ENCODE assay signal across 13 cellular contexts in the genomic region with DNA sequence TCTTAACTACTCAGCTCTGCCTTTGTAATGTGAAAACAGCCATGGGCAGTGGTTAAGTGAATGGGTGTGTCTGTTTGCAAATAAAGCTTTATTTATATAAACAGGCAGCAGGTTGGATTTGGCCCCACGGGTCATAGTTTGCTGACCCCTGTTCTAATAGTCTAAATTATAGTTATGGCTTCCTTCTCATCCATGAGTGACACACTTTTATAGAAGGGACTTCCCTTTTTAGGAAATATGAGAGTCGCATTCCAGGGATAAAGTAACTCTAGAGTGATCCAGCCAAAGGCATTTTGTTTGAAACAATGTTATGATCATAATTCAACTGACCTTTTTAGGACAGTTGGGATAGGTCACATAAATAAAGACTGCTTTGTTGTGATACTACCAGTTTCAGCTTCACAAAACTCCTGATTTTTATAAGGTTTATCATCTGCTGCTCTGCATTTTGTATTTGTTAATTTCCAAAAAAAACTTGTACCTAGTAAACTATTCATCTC.
DNase-seq lines count a peak whose midpoint lies in the region; ATAC-seq, FAIRE-seq and TF ChIP-seq lines count a peak whose summit lies in the region.
"Had no signal": no experiment of that assay in that cellular context is flagged by ENCODE, and none has a peak within 500 bp of the region (broad histone marks: within the 10 kb centered on the region; RNA-seq: fewer than 3 reads in every experiment).

No MANE protein-coding gene starts in this region.

- peak; percentile 50 for DNase-seq in DMS114 treated with DMSO at 0.1 percent for 48 hours (lab: John Stamatoyannopoulos, UW; ENCODE audit: unreplicated experiment)
- DNase-seq in NCI-H2227 (lab: John Stamatoyannopoulos, UW; ENCODE audit: unreplicated experiment), result peak; percentile 37
- DNase-seq in psoas muscle, result no peak
- no peak for DNase-seq in kidney tubule cell (ENCODE audit: low spot score)
- no peak for DNase-seq in GM03348 (ENCODE audit: low spot score)
- DNase-seq: Caco-2; CD8-positive, alpha-beta T cell; HCEC 1CT had no signal

- no peaks in the 10 kb centered on the region for H3K36me3 ChIP-seq in psoas muscle (ENCODE audit: insufficient read depth in 1 of 2, low read depth in 1 of 2)

- intact Hi-C loops in psoas muscle (cut with DNase I), result no loop called here

- no peak for ATAC-seq in psoas muscle
- ATAC-seq: CD8-positive, alpha-beta T cell; GM12878; HepG2 had no signal

- FAIRE-seq in endometrium (lab: Jason Lieb, UNC), result peak; percentile 41
- FAIRE-seq: GM12878, GM18507, HepG2, HTR-8/SVneo had no signal

- 45 to 61% (median 57%) methylated on average over 2 of the region's 2 CpGs for WGBS in psoas muscle, 3 donors

- no peaks in the 10 kb centered on the region for H3K9me3 ChIP-seq in psoas muscle
- H3K9me3 ChIP-seq: Caco-2 had no signal

- no peak overlapping the region for H3K27ac ChIP-seq in psoas muscle

- no peak overlapping the region for H3K4me3 ChIP-seq in psoas muscle
- H3K4me3 ChIP-seq: GM12878 had no signal

- no peak for TF ChIP-seq CTCF in psoas muscle (IDR thresholded peaks at IDR 0.05)

- no peaks in the 10 kb centered on the region for H3K4me1 ChIP-seq in psoas muscle
- H3K4me1 ChIP-seq: Caco-2 had no signal

- no peaks in the 10 kb centered on the region for H3K27me3 ChIP-seq in psoas muscle (ENCODE audit: insufficient read depth in 3 of 3, low read length in 2 of 3)

Comparison
In these comparisons a context has a peak if more than half of its experiments do, and no peak if none do; other contexts are left out.
1. DNase-seq: peak in DMS114 treated with DMSO at 0.1 percent for 48 hours (single experiment) and NCI-H2227 (single experiment); none in psoas muscle (0 of 2), kidney tubule cell (single experiment) and GM03348 (single experiment).